In genomic region chr11:103525069-103525468, GRCh38 we compare ENCODE assay signal across 18 cellular contexts.
DNase-seq lines count a peak whose midpoint lies in the region; ATAC-seq, FAIRE-seq and TF ChIP-seq lines count a peak whose summit lies in the region.
"Had no signal": no experiment of that assay in that cellular context is flagged by ENCODE, and none has a peak within 500 bp of the region (broad histone marks: within the 10 kb centered on the region; RNA-seq: fewer than 3 reads in every experiment).

No MANE protein-coding gene starts in this region.

- peak overlapping the region; percentile 73 for H3K27ac ChIP-seq in astrocyte (ENCODE audit: low read depth, low read length)
- H3K27ac ChIP-seq in foreskin keratinocyte = peak overlapping the region; percentile 1
- H3K27ac ChIP-seq: esophagus muscularis mucosa, HL-60, neural progenitor cell had no signal

- FAIRE-seq in HTR-8/SVneo (lab: Jason Lieb, UNC) (no peak), astrocyte (lab: Jason Lieb, UNC) (peak; percentile 64)
- FAIRE-seq: H54, urothelium cell line had no signal

- H3K4me3 Mint-ChIP-seq in astrocyte (ENCODE audit: unreplicated experiment) = no peak overlapping the region
- H3K4me3 Mint-ChIP-seq: activated CD4-positive, alpha-beta T cell treated with anti-CD3 and anti-CD28 coated beads, Interleukin-2, amount 10 ng/mL, durations not matched to agents 24 days and 14 days; activated T-cell treated with anti-CD3 and anti-CD28 coated beads, Interleukin-2, amount 50 U/mL, for 4 hours; neural progenitor cell; stimulated activated naive CD8-positive, alpha-beta T cell treated with anti-CD3 and anti-CD28 coated beads, Interleukin-15, Interleukin-2, amounts not matched to agents 100 ng/mL and 50 ng/mL, for 24 hours had no signal

- H3K4me1 Mint-ChIP-seq in astrocyte (ENCODE audit: low read depth, unreplicated experiment) = peaks cover 45% of the 10 kb centered on the region
- H3K4me1 Mint-ChIP-seq: activated CD4-positive, alpha-beta T cell treated with anti-CD3 and anti-CD28 coated beads, Interleukin-2, amount 10 ng/mL, durations not matched to agents 24 days and 14 days had no signal

- H3K9ac ChIP-seq in astrocyte (ENCODE audit: low read length) = peak overlapping the region; percentile 46
- H3K9ac ChIP-seq: neural progenitor cell had no signal

- H3K9me3 Mint-ChIP-seq in astrocyte (ENCODE audit: unreplicated experiment) = no peaks in the 10 kb centered on the region
- H3K9me3 Mint-ChIP-seq: activated CD4-positive, alpha-beta T cell treated with anti-CD3 and anti-CD28 coated beads, Interleukin-2, amount 10 ng/mL, durations not matched to agents 24 days and 14 days; activated T-cell treated with anti-CD3 and anti-CD28 coated beads, Interleukin-2, amount 50 U/mL, for 4 hours; neural progenitor cell; stimulated activated naive CD8-positive, alpha-beta T cell treated with anti-CD3 and anti-CD28 coated beads, Interleukin-15, Interleukin-2, amounts not matched to agents 100 ng/mL and 50 ng/mL, for 24 hours had no signal

- DNase-seq in AG10803 (ENCODE audit: low read depth) (peak; percentile 60), HTR-8/SVneo (ENCODE audit: insufficient read length, low spot score) (peak; percentile 41), astrocyte (ENCODE audit: low read depth) (peak; percentile 88), foreskin keratinocyte (peak; percentile 53 to 74), DMS53 treated with DMSO at 0.1 percent for 48 hours (lab: John Stamatoyannopoulos, UW; ENCODE audit: unreplicated experiment) (no peak), NCI-H1694 (lab: John Stamatoyannopoulos, UW) (no peak), pons (ENCODE audit: low spot score) (no peak)
- DNase-seq: activated CD4-positive, alpha-beta T cell treated with anti-CD3 and anti-CD28 coated beads, Interleukin-2, amount 10 ng/mL, durations not matched to agents 24 days and 14 days; activated T-cell treated with anti-CD3 and anti-CD28 coated beads, Interleukin-2, amount 50 U/mL, for 4 hours; cortex of kidney; SHP77 treated with DMSO at 0.1 percent for 48 hours had no signal

- no peaks in the 10 kb centered on the region for H4K20me1 ChIP-seq in astrocyte (ENCODE audit: insufficient read depth, low read length)

- H3K4me3 ChIP-seq in AG10803 (ENCODE audit: low read length) = no peak overlapping the region
- peak overlapping the region; percentile 0 for H3K4me3 ChIP-seq in astrocyte (ENCODE audit: insufficient read depth, low read depth, low read length)
- H3K4me3 ChIP-seq: esophagus muscularis mucosa, neural progenitor cell had no signal

- peak overlapping the region; percentile 94 for H3K27ac Mint-ChIP-seq in astrocyte (ENCODE audit: unreplicated experiment)
- H3K27ac Mint-ChIP-seq: activated CD4-positive, alpha-beta T cell treated with anti-CD3 and anti-CD28 coated beads, Interleukin-2, amount 10 ng/mL, durations not matched to agents 24 days and 14 days; neural progenitor cell; stimulated activated naive CD8-positive, alpha-beta T cell treated with anti-CD3 and anti-CD28 coated beads, Interleukin-15, Interleukin-2, amounts not matched to agents 100 ng/mL and 50 ng/mL, for 24 hours had no signal

- no peaks in the 10 kb centered on the region for H3K79me2 ChIP-seq in astrocyte (ENCODE audit: insufficient read depth, low read length)

- H3K4me2 ChIP-seq in astrocyte (ENCODE audit: low read length) = peak overlapping the region; percentile 70
- H3K4me2 ChIP-seq: neural progenitor cell had no signal

- H3K4me1 ChIP-seq in astrocyte (ENCODE audit: insufficient read depth, low read length) (peaks cover 31% of the 10 kb centered on the region), foreskin keratinocyte (peaks cover 51% of the 10 kb centered on the region)
- H3K4me1 ChIP-seq: esophagus muscularis mucosa had no signal

- H3K27me3 ChIP-seq in astrocyte (ENCODE audit: insufficient read depth, low read length) = no peaks in the 10 kb centered on the region
- no peaks in the 10 kb centered on the region for H3K27me3 ChIP-seq in foreskin keratinocyte
- H3K27me3 ChIP-seq: esophagus muscularis mucosa, neural progenitor cell had no signal

- H2AFZ ChIP-seq in astrocyte (ENCODE audit: low read depth, low read length) = no peak overlapping the region
- H2AFZ ChIP-seq: neural progenitor cell had no signal

- ATAC-seq in foreskin keratinocyte (peak; percentile 74), GM21825 (IDR thresholded peaks at IDR 0.05; ENCODE audit: unreplicated experiment) (no peak)
- ATAC-seq: activated T-cell treated with anti-CD3 and anti-CD28 coated beads, Interleukin-2, amount 50 U/mL, for 4 hours had no signal

- TF ChIP-seq CTCF in AG10803 (conservative IDR thresholded peaks at IDR 0.05; ENCODE audit: low read length) = no peak
- no peak for TF ChIP-seq CTCF in astrocyte (IDR thresholded peaks at IDR 0.05; ENCODE audit: insufficient read depth, low read depth, low read length)
- TF ChIP-seq CTCF in foreskin keratinocyte (conservative IDR thresholded peaks at IDR 0.05) = no peak

- H3K27me3 Mint-ChIP-seq in astrocyte (ENCODE audit: low read depth, unreplicated experiment) = no peaks in the 10 kb centered on the region
- H3K27me3 Mint-ChIP-seq: stimulated activated naive CD8-positive, alpha-beta T cell treated with anti-CD3 and anti-CD28 coated beads, Interleukin-15, Interleukin-2, amounts not matched to agents 100 ng/mL and 50 ng/mL, for 24 hours had no signal

- no peaks in the 10 kb centered on the region for H3K36me3 Mint-ChIP-seq in astrocyte (ENCODE audit: low read depth, unreplicated experiment)
- H3K36me3 Mint-ChIP-seq: neural progenitor cell had no signal

- H3K9me3 ChIP-seq in astrocyte (ENCODE audit: insufficient read depth, low read depth, low read length) = no peaks in the 10 kb centered on the region
- H3K9me3 ChIP-seq: esophagus muscularis mucosa had no signal

- H3K36me3 ChIP-seq in astrocyte (ENCODE audit: insufficient read depth, low read length) = no peaks in the 10 kb centered on the region
- H3K36me3 ChIP-seq: esophagus muscularis mucosa, neural progenitor cell had no signal

Comparison
In these comparisons a context has a peak if more than half of its experiments do, and no peak if none do; other contexts are left out.
1. DNase-seq: peak in AG10803 (single experiment), HTR-8/SVneo (single experiment), astrocyte (single experiment) and foreskin keratinocyte (2 of 2); none in DMS53 treated with DMSO at 0.1 percent for 48 hours (single experiment), NCI-H1694 (single experiment) and pons (single experiment).